22 cellular contexts compared by ENCODE assay signal in the genomic region with DNA sequence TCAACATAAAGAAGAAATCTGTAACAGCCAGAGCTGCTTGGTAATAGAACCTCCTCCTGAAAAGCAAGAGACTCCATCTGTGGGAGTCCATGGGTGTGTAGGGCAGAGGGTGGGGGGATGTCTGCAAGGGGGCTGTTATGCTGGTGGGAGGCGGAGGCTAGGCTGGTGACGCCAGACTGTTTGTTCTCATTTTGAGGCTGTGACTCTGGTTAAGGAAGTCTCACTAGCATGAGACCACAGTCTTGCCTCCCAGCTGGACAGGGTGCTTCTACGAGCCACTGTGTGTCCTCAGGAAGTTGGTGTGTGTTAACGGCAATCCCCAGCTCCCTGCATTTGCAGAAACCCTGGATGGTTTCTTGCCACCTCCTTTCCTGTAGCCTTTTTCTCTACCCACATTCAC.
DNase-seq lines count a peak whose midpoint lies in the region; FAIRE-seq and TF ChIP-seq lines count a peak whose summit lies in the region.
"Had no signal": no experiment of that assay in that cellular context is flagged by ENCODE, and none has a peak within 500 bp of the region (broad histone marks: within the 10 kb centered on the region; RNA-seq: fewer than 3 reads in every experiment).

No MANE protein-coding gene starts in this region.

- peaks cover 14% of the 10 kb centered on the region for H3K4me1 Mint-ChIP-seq in CD14-positive monocyte
- peaks cover 17% of the 10 kb centered on the region for H3K4me1 Mint-ChIP-seq in dendritic cell treated with granulocyte-macrophage colony-stimulating factor and Interleukin-4, amounts not matched to agents 40 ng/mL and 50 ng/mL, for 4 days (ENCODE audit: low read depth)
- H3K4me1 Mint-ChIP-seq in nephron progenitor cell, result peaks cover 34% of the 10 kb centered on the region
- H3K4me1 Mint-ChIP-seq: CD4-positive, CD25-positive, alpha-beta regulatory T cell; H9 had no signal

- TF ChIP-seq CTCF in CD14-positive monocyte (IDR thresholded peaks at IDR 0.05) (no peak), nephron progenitor cell (IDR thresholded peaks at IDR 0.05) (no peak)

- FAIRE-seq in frontal cortex (lab: Jason Lieb, UNC), result no peak
- FAIRE-seq: A204.1 had no signal

- H3K27ac Mint-ChIP-seq in CD14-positive monocyte (peak overlapping the region in 6 of 7 donors; percentile 3 to 79 (median 51)), nephron progenitor cell (peak overlapping the region; percentile 54)
- peak overlapping the region; percentile 59 for H3K27ac Mint-ChIP-seq in dendritic cell treated with granulocyte-macrophage colony-stimulating factor and Interleukin-4, amounts not matched to agents 40 ng/mL and 50 ng/mL, for 4 days
- H3K27ac Mint-ChIP-seq: CD4-positive, CD25-positive, alpha-beta regulatory T cell; HFFc6 had no signal

- in situ Hi-C loops in KBM-7 (cut with MboI; ENCODE audit: low pct_unique_long_range_greater_than_20kb, low sequenced_read_pairs), result no loop called here

- H3K36me3 Mint-ChIP-seq in CD14-positive monocyte (peaks cover 0 to 19% of the 10 kb centered on the region in 2 donors), nephron progenitor cell (ENCODE audit: low read depth) (peaks cover 76% of the 10 kb centered on the region)
- no peaks in the 10 kb centered on the region for H3K36me3 Mint-ChIP-seq in dendritic cell treated with granulocyte-macrophage colony-stimulating factor and Interleukin-4, amounts not matched to agents 40 ng/mL and 50 ng/mL, for 4 days (ENCODE audit: low read depth)
- H3K36me3 Mint-ChIP-seq: CD4-positive, CD25-positive, alpha-beta regulatory T cell had no signal

- H3K27me3 Mint-ChIP-seq in CD14-positive monocyte (ENCODE audit: low read depth in 3 of 3), result peaks cover 0 to 2% (median under 1%) of the 10 kb centered on the region in 3 donors
- H3K27me3 Mint-ChIP-seq in dendritic cell treated with granulocyte-macrophage colony-stimulating factor and Interleukin-4, amounts not matched to agents 40 ng/mL and 50 ng/mL, for 4 days, result no peaks in the 10 kb centered on the region
- H3K27me3 Mint-ChIP-seq in nephron progenitor cell (ENCODE audit: low read depth, poor library complexity), result peaks cover 3% of the 10 kb centered on the region

- intact Hi-C loops in CD14-positive monocyte (cut with micrococcal nuclease), result no loop called here
- intact Hi-C loops in dendritic cell treated with granulocyte-macrophage colony-stimulating factor and Interleukin-4, amounts not matched to agents 40 ng/mL and 50 ng/mL, for 4 days (cut with micrococcal nuclease), result no loop called here

- H3K9me3 Mint-ChIP-seq in CD14-positive monocyte (peaks cover 0 to 3% (median 0%) of the 10 kb centered on the region in 7 donors), nephron progenitor cell (no peaks in the 10 kb centered on the region)
- H3K9me3 Mint-ChIP-seq in dendritic cell treated with granulocyte-macrophage colony-stimulating factor and Interleukin-4, amounts not matched to agents 40 ng/mL and 50 ng/mL, for 4 days, result no peaks in the 10 kb centered on the region
- H3K9me3 Mint-ChIP-seq: H9, HFFc6 had no signal

- DNase-seq in CD14-positive monocyte (ENCODE audit: low spot score), result peak; percentile 67
- DNase-seq in KBM-7, result peak; percentile 37
- DNase-seq in nephron progenitor cell, result no peak
- DNase-seq in HT-29 (ENCODE audit: low spot score), result no peak
- no peak for DNase-seq in frontal cortex (ENCODE audit: low spot score in 2 of 2)
- no peak for DNase-seq in glomerular visceral epithelial cell (ENCODE audit: extremely low spot score)
- DNase-seq in occipital lobe (lab: John Stamatoyannopoulos, UW), result no peak
- DNase-seq: CD4-positive, CD25-positive, alpha-beta regulatory T cell; COR-L47; DMS79; H9; HFFc6; NCI-H1105 treated with DMSO at 0.1 percent for 48 hours; NCI-H2081; NCI-H2171; NCI-H345; NCI-H524; NCI-H774; NK-92 treated with Interleukin-12 subunit alpha and Interleukin-12 subunit beta, amount 100 ng/mL, for 24 hours; SIG-M5 had no signal

- H3K4me3 Mint-ChIP-seq in CD14-positive monocyte (peak overlapping the region in 1 of 2 donors; percentile 59), nephron progenitor cell (no peak overlapping the region)
- H3K4me3 Mint-ChIP-seq in dendritic cell treated with granulocyte-macrophage colony-stimulating factor and Interleukin-4, amounts not matched to agents 40 ng/mL and 50 ng/mL, for 4 days, result no peak overlapping the region
- H3K4me3 Mint-ChIP-seq: CD4-positive, CD25-positive, alpha-beta regulatory T cell; H9; HFFc6 had no signal

Comparison
In these comparisons a context has a peak if more than half of its experiments do, and no peak if none do; other contexts are left out.
1. DNase-seq: peak in CD14-positive monocyte (single experiment) and KBM-7 (single experiment); none in nephron progenitor cell (single experiment), HT-29 (single experiment), frontal cortex (0 of 2), glomerular visceral epithelial cell (single experiment) and occipital lobe (single experiment).
2. Peak in every context shown above with its lines, with median percentiles within 50 percentile points of each other: H3K27ac Mint-ChIP-seq.